In genomic region chr12:131147894-131148293, GRCh38 we compare ENCODE assay signal across 14 cellular contexts.
"Had no signal": no experiment of that assay in that cellular context is flagged by ENCODE, and none has a peak within 500 bp of the region (broad histone marks: within the 10 kb centered on the region; RNA-seq: fewer than 3 reads in every experiment).

No MANE protein-coding gene starts in this region.

- H3K27ac Mint-ChIP-seq: activated naive CD4-positive, alpha-beta T cell treated with anti-CD3 and anti-CD28 coated beads, Interleukin-2, amount 50 U/mL, for 72 hours had no signal

- DNase-seq: activated CD4-positive, alpha-beta T cell treated with anti-CD3 and anti-CD28 coated beads, Interleukin-2, amount 50 U/mL, for 1 hour; activated CD4-positive, CD25-positive, alpha-beta regulatory T cell; amniotic stem cell; body of pancreas; central memory CD4-positive, alpha-beta T cell; cortex of kidney; effector memory CD4-positive, alpha-beta T cell; gastrocnemius medialis; posterior cingulate gyrus; stimulated activated CD4-positive, alpha-beta T cell treated with anti-CD3 and anti-CD28 coated beads, Interleukin-4, amount 100 ng/mL, for 4 hours; T1000; uterus had no signal

- H3K9me3 ChIP-seq: body of pancreas, gastrocnemius medialis, uterus had no signal

- H3K27me3 ChIP-seq: body of pancreas, gastrocnemius medialis, uterus had no signal

- H3K36me3 ChIP-seq: gastrocnemius medialis, uterus had no signal

- H3K4me3 ChIP-seq: body of pancreas, gastrocnemius medialis, skin epidermis, uterus had no signal

- H3K4me1 ChIP-seq: body of pancreas, gastrocnemius medialis, uterus had no signal

- H3K27ac ChIP-seq: body of pancreas, gastrocnemius medialis, skin epidermis, uterus had no signal
